Comparison of ENCODE assay signal across 3 cellular contexts in the genomic region with DNA sequence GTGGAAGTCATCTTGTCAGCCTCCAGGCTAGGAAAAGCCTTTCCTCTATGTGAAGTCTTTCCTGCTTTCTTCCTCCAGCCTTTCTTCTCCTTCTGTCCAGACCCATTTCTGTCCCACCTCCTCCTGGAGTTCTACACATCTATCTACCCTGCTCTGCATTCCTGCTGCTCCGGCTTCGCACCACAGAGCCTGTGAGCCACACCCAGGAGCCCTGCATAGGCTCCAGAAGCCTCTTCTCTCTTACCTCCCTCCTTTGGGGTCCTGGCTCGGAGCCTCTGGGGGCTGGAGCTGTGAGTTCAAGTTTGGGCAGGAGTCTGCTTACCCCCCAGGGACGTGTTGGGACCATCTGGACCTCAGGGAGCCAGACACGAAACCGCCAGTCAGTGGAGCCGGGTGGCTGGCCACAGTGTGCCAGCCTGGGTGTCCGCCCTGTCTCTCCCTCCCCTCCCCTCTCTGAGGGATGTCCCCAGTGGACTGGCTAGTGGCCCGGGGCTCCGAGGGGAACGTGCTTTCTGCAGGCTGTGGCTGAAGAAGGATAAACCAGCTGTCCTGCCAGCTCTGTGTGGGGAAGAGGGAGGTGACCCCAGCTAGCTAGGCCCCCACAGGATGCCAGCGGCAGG.
TF ChIP-seq lines count a peak whose summit lies in the region.

No MANE protein-coding gene starts in this region.

TF ChIP-seq in SK-N-SH, 30 proteins besides CTCF, POLR2A, EP300 and RAD21 (continues in another document):
- TF ChIP-seq, protein P1, sequence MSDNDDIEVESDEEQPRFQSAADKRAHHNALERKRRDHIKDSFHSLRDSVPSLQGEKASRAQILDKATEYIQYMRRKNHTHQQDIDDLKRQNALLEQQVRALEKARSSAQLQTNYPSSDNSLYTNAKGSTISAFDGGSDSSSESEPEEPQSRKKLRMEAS (IDR thresholded peaks at IDR 0.05; ENCODE audit: low read depth) = no peak
- TF ChIP-seq, protein P2, sequence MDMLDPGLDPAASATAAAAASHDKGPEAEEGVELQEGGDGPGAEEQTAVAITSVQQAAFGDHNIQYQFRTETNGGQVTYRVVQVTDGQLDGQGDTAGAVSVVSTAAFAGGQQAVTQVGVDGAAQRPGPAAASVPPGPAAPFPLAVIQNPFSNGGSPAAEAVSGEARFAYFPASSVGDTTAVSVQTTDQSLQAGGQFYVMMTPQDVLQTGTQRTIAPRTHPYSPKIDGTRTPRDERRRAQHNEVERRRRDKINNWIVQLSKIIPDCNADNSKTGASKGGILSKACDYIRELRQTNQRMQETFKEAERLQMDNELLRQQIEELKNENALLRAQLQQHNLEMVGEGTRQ (IDR thresholded peaks at IDR 0.05; ENCODE audit: borderline replicate concordance, low read depth, low read length) = no peak
- no peak for TF ChIP-seq POLR2AphosphoS5 (IDR thresholded peaks at IDR 0.05; ENCODE audit: low read depth, low read length)
- TF ChIP-seq MXI1 (IDR thresholded peaks at IDR 0.05; ENCODE audit: low read depth, low read length) = no peak
- no peak for TF ChIP-seq NRF1 (IDR thresholded peaks at IDR 0.05; ENCODE audit: low read depth, low read length)
- TF ChIP-seq SIN3A (IDR thresholded peaks at IDR 0.05; ENCODE audit: borderline replicate concordance, low read depth, low read length) = no peak
- TF ChIP-seq FOXM1 (IDR thresholded peaks at IDR 0.05; ENCODE audit: low read depth) = no peak
- no peak for TF ChIP-seq RCOR1 (IDR thresholded peaks at IDR 0.05; ENCODE audit: low read length)
- no peak for TF ChIP-seq ZBTB33 (IDR thresholded peaks at IDR 0.05; ENCODE audit: borderline replicate concordance, low read depth)
- TF ChIP-seq YY1 (IDR thresholded peaks at IDR 0.05; ENCODE audit: low read depth) = no peak
- no peak for TF ChIP-seq RXRA (IDR thresholded peaks at IDR 0.05; ENCODE audit: borderline replicate concordance, low read depth)

TF ChIP-seq in SK-N-SH treated with all-trans-retinoic acid at 6 μM for 48 hours, 23 proteins besides CTCF, POLR2A, EP300 and RAD21:
- TF ChIP-seq BACH2 (CRISPR knock-in tag; IDR thresholded peaks at IDR 0.05; ENCODE audit: borderline replicate concordance) (no peak), PATZ1 (CRISPR knock-in tag; IDR thresholded peaks at IDR 0.05; ENCODE audit: borderline replicate concordance) (no peak), TOX (CRISPR knock-in tag; IDR thresholded peaks at IDR 0.05; ENCODE audit: borderline replicate concordance) (no peak), CSDC2 (CRISPR knock-in tag; IDR thresholded peaks at IDR 0.05) (no peak), ZNF565 (CRISPR knock-in tag; conservative IDR thresholded peaks at IDR 0.05; ENCODE audit: low read depth) (no peak), ZNF8 (CRISPR knock-in tag; IDR thresholded peaks at IDR 0.05) (no peak)

TF ChIP-seq in K562, 482 proteins besides CTCF, POLR2A, EP300 and RAD21:
- TF ChIP-seq ZNF140 (CRISPR knock-in tag; IDR thresholded peaks at IDR 0.05) (no peak), HMGN3 (IDR thresholded peaks at IDR 0.05; ENCODE audit: borderline replicate concordance, extremely low read depth, insufficient read length, low read depth, low read length) (peak; percentile 45)
